ENCODE assay signal across 19 cellular contexts in genomic region chr5:124173386-124173785, GRCh38.
DNase-seq lines count a peak whose midpoint lies in the region; ATAC-seq, FAIRE-seq and TF ChIP-seq lines count a peak whose summit lies in the region.
"Had no signal": no experiment of that assay in that cellular context is flagged by ENCODE, and none has a peak within 500 bp of the region (broad histone marks: within the 10 kb centered on the region; RNA-seq: fewer than 3 reads in every experiment).

No MANE protein-coding gene starts in this region.

- peaks cover 17% of the 10 kb centered on the region for H3K36me3 Mint-ChIP-seq in endodermal cell (ENCODE audit: low read depth)
- H3K36me3 Mint-ChIP-seq: CD8-positive, alpha-beta T cell had no signal

- dilution Hi-C loops in IMR-90 (cut with HindIII; ENCODE audit: low sequenced_read_pairs, unreplicated experiment), result no loop called here

- H3K4ac ChIP-seq in IMR-90 (ENCODE audit: low read depth, low read length), result no peak overlapping the region

- H2AFZ ChIP-seq in IMR-90 (replicated peaks; ENCODE audit: low read length, poor library complexity), result no peak overlapping the region

- H3K4me2 ChIP-seq in A549, result no peak overlapping the region
- H3K4me2 ChIP-seq in IMR-90 (ENCODE audit: low read depth, low read length), result no peak overlapping the region
- H3K4me2 ChIP-seq: BLaER1 treated with 17β-estradiol and CSF1 and Interleukin-3, amounts not matched to agents 10 nM and 100 nM had no signal

- TF ChIP-seq EP300 in A549 (IDR thresholded peaks at IDR 0.05), result no peak

- TF ChIP-seq RAD21 in A549 (conservative IDR thresholded peaks at IDR 0.05 in 1 of 2, IDR thresholded peaks at IDR 0.05 in 1 of 2) (no peak), IMR-90 (IDR thresholded peaks at IDR 0.05; ENCODE audit: low read length) (no peak)

- H3K56ac ChIP-seq in IMR-90 (ENCODE audit: extremely low read depth, insufficient read depth, low read length), result no peak overlapping the region

- H2BK20ac ChIP-seq in IMR-90 (ENCODE audit: low read depth, low read length), result no peak overlapping the region

- no peak overlapping the region for H2BK120ac ChIP-seq in IMR-90 (ENCODE audit: low read depth, low read length)

- H3K27ac Mint-ChIP-seq in endodermal cell, result no peak overlapping the region
- H3K27ac Mint-ChIP-seq: B cell; CD4-positive, alpha-beta T cell; CD8-positive, alpha-beta T cell had no signal

- FAIRE-seq in A549 (lab: Jason Lieb, UNC), result no peak
- FAIRE-seq: D721Med, GM12891, GM19239 had no signal

- H3K27me3 Mint-ChIP-seq in endodermal cell (ENCODE audit: insufficient read depth), result no peaks in the 10 kb centered on the region
- H3K27me3 Mint-ChIP-seq: B cell; CD4-positive, alpha-beta T cell had no signal

- no TSS peak for BruUV-seq in IMR-90 (replicated peaks; lab: Mats Ljungman, UMichigan)

- H2BK15ac ChIP-seq in IMR-90 (ENCODE audit: low read depth, low read length), result no peak overlapping the region

- no peaks in the 10 kb centered on the region for H3K9me1 ChIP-seq in IMR-90 (ENCODE audit: insufficient read depth, low read length)

- H3K4me3 ChIP-seq in A549, result no peak overlapping the region
- H3K4me3 ChIP-seq in IMR-90 (ENCODE audit: insufficient read depth, low read depth, low read length), result no peak overlapping the region
- H3K4me3 ChIP-seq in endodermal cell (ENCODE audit: low read length), result peak overlapping the region; percentile 47
- H3K4me3 ChIP-seq: BLaER1 treated with 17β-estradiol and CSF1 and Interleukin-3, amounts not matched to agents 10 nM and 100 nM had no signal

- in situ Hi-C loops in IMR-90 (cut with MboI; ENCODE audit: low sequenced_read_pairs), result no loop called here

- H3K14ac ChIP-seq in IMR-90 (replicated peaks; ENCODE audit: low read depth, low read length), result no peak overlapping the region

- no peak overlapping the region for H3K23ac ChIP-seq in IMR-90 (ENCODE audit: low read depth, low read length)

- H3K27ac ChIP-seq in A549, result no peak overlapping the region
- no peak overlapping the region for H3K27ac ChIP-seq in IMR-90 (ENCODE audit: insufficient read depth, low read length)
- no peak overlapping the region for H3K27ac ChIP-seq in endodermal cell (ENCODE audit: low read depth, low read length)
- H3K27ac ChIP-seq: BLaER1 treated with 17β-estradiol and CSF1 and Interleukin-3, amounts not matched to agents 10 nM and 100 nM; C4-2B had no signal

- peaks cover 52% of the 10 kb centered on the region for H3K9me3 Mint-ChIP-seq in endodermal cell

- no peak for TF ChIP-seq POLR2A in A549 (IDR thresholded peaks at IDR 0.05; ENCODE audit: low read length)
- no peak for TF ChIP-seq POLR2A in IMR-90 (IDR thresholded peaks at IDR 0.05; ENCODE audit: low read depth, low read length)

- 77% methylated on average over 1 of the region's 1 CpG for WGBS in A549 (ENCODE audit: missing lambda C conversion rate)
- WGBS in IMR-90 (ENCODE audit: extremely low coverage in 2 of 2, insufficient read length in 1 of 2), 2 experiments, result no CpG with 5 or more reads among the region's 1 CpG
- WGBS in endodermal cell (ENCODE audit: insufficient coverage in 1 of 2, insufficient read length in 1 of 2), 2 experiments, result no CpG with 5 or more reads among the region's 1 CpG

- no peak overlapping the region for H4K91ac ChIP-seq in IMR-90 (ENCODE audit: insufficient read depth, low read depth, low read length)

- TF ChIP-seq CTCF in A549 (IDR thresholded peaks at IDR 0.05), result no peak
- TF ChIP-seq CTCF in IMR-90 (conservative IDR thresholded peaks at IDR 0.05; ENCODE audit: low read depth, low read length), result no peak
- no peak for TF ChIP-seq CTCF in endodermal cell (conservative IDR thresholded peaks at IDR 0.05)

- no peaks in the 10 kb centered on the region for H3K4me1 Mint-ChIP-seq in endodermal cell

- H2AK9ac ChIP-seq in IMR-90 (replicated peaks; ENCODE audit: low read depth, low read length, poor library complexity), result no peak overlapping the region

- intact Hi-C loops in IMR-90 (cut with micrococcal nuclease), result no loop called here

- H3K4me1 ChIP-seq in A549 (no peaks in the 10 kb centered on the region), IMR-90 (ENCODE audit: control insufficient read depth, insufficient read depth, low read length) (no peaks in the 10 kb centered on the region), endodermal cell (ENCODE audit: control insufficient read depth, insufficient read depth, low read length) (no peaks in the 10 kb centered on the region)
- H3K4me1 ChIP-seq: Caco-2 had no signal

- H3K9ac ChIP-seq in IMR-90 (ENCODE audit: low read depth, low read length) (no peak overlapping the region), endodermal cell (ENCODE audit: extremely low read depth, low read length, poor library complexity, severe bottlenecking) (no peak overlapping the region)
- H3K9ac ChIP-seq: BLaER1 treated with 17β-estradiol and CSF1 and Interleukin-3, amounts not matched to agents 10 nM and 100 nM had no signal

- no peaks in the 10 kb centered on the region for H3K79me1 ChIP-seq in IMR-90 (ENCODE audit: low read depth in 1 of 2, low read length in 2 of 2)

- CTCF ChIA-PET in A549 (lab: Yijun Ruan, JAX) (no interaction called here), IMR-90 (lab: Yijun Ruan, JAX) (interaction anchor here (1.4 kb wide), 1 partner anchor 8 kb away, joined by 3 read pairs; no protein-coding TSS in a partner anchor)

- POLR2A ChIA-PET in A549 (lab: Yijun Ruan, JAX), result no interaction called here
- POLR2A ChIA-PET in IMR-90 (lab: Charles Lee; ENCODE audit: unreplicated experiment), result no interaction called here

- H3K9me3 ChIP-seq in A549 (0 out of 3 replicates have a peak, but pooled peaks cover 3% of the 10 kb centered on the region), IMR-90 (ENCODE audit: control insufficient read depth, insufficient read depth, low read length) (peaks cover 2% of the 10 kb centered on the region; the same call in 1 of the 2 replicates), endodermal cell (ENCODE audit: control insufficient read depth, low read length) (peaks cover 59% of the 10 kb centered on the region)

- no peak overlapping the region for H2AK5ac ChIP-seq in IMR-90 (ENCODE audit: low read depth, low read length)

- no peak overlapping the region for H3K4me3 Mint-ChIP-seq in endodermal cell
- H3K4me3 Mint-ChIP-seq: B cell; CD4-positive, alpha-beta T cell; CD8-positive, alpha-beta T cell had no signal

- no peak overlapping the region for H4K8ac ChIP-seq in IMR-90 (ENCODE audit: low read depth in 2 of 2, low read length in 2 of 2)

- H3K36me3 ChIP-seq in IMR-90 (ENCODE audit: control insufficient read depth, insufficient read depth, low read length), result no peaks in the 10 kb centered on the region
- no peaks in the 10 kb centered on the region for H3K36me3 ChIP-seq in endodermal cell (ENCODE audit: control insufficient read depth, insufficient read depth, low read length)
- H3K36me3 ChIP-seq: BLaER1 treated with 17β-estradiol and CSF1 and Interleukin-3, amounts not matched to agents 10 nM and 100 nM had no signal

- no peaks in the 10 kb centered on the region for H4K20me1 ChIP-seq in IMR-90 (ENCODE audit: insufficient read depth, low read length)
- H4K20me1 ChIP-seq: BLaER1 treated with 17β-estradiol and CSF1 and Interleukin-3, amounts not matched to agents 10 nM and 100 nM had no signal

- H3K18ac ChIP-seq in IMR-90 (ENCODE audit: low read depth, low read length), result no peak overlapping the region

- no peak overlapping the region for H2BK5ac ChIP-seq in IMR-90 (ENCODE audit: low read depth, low read length, poor library complexity, severe bottlenecking)

- H4K5ac ChIP-seq in IMR-90 (ENCODE audit: low read depth, low read length), result no peak overlapping the region

- H3K27me3 ChIP-seq in IMR-90 (ENCODE audit: control insufficient read depth, insufficient read depth, low read length), result no peaks in the 10 kb centered on the region
- no peaks in the 10 kb centered on the region for H3K27me3 ChIP-seq in endodermal cell (ENCODE audit: control insufficient read depth, insufficient read depth, low read length, poor library complexity, severe bottlenecking)
- H3K27me3 ChIP-seq: BLaER1 treated with 17β-estradiol and CSF1 and Interleukin-3, amounts not matched to agents 10 nM and 100 nM had no signal

- DNase-seq in A549 (ENCODE audit: low read depth in 1 of 2, low spot score in 1 of 2), result no peak
- no peak for DNase-seq in IMR-90
- no peak for DNase-seq in endodermal cell
- no peak for DNase-seq in stimulated activated CD4-positive, alpha-beta T cell treated with anti-CD3 and anti-CD28 coated beads, Interleukin-4, amount 100 ng/mL, for 1 hour
- DNase-seq: 8988T; AML-193; Caco-2; Calu3; CD4-positive, alpha-beta T cell; CD8-positive, alpha-beta T cell; DMS79 treated with DMSO at 0.1 percent for 48 hours; GF-D8 had no signal

- ATAC-seq in A549 (no peak), IMR-90 (ENCODE audit: low read depth) (no peak), HG02840 (IDR thresholded peaks at IDR 0.05; ENCODE audit: low FRiP score, unreplicated experiment) (no peak)
- ATAC-seq: CD8-positive, alpha-beta T cell had no signal

TF ChIP-seq in A549, 52 proteins besides CTCF, POLR2A, EP300 and RAD21:
- TF ChIP-seq ZFP36 (IDR thresholded peaks at IDR 0.05; ENCODE audit: borderline replicate concordance, partially characterized antibody) (no peak), MAFK (IDR thresholded peaks at IDR 0.05; ENCODE audit: partially characterized antibody) (peak; percentile 71)

TF ChIP-seq in IMR-90, 13 proteins besides CTCF, POLR2A, EP300 and RAD21 (continues in another document):
- no peak for TF ChIP-seq CHD1 (IDR thresholded peaks at IDR 0.05; ENCODE audit: low read depth, low read length)
- TF ChIP-seq CEBPB (IDR thresholded peaks at IDR 0.05; ENCODE audit: low read depth, low read length), result no peak
- TF ChIP-seq, protein P1, sequence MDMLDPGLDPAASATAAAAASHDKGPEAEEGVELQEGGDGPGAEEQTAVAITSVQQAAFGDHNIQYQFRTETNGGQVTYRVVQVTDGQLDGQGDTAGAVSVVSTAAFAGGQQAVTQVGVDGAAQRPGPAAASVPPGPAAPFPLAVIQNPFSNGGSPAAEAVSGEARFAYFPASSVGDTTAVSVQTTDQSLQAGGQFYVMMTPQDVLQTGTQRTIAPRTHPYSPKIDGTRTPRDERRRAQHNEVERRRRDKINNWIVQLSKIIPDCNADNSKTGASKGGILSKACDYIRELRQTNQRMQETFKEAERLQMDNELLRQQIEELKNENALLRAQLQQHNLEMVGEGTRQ (IDR thresholded peaks at IDR 0.05; ENCODE audit: low read depth, low read length), result no peak
- no peak for TF ChIP-seq RFX5 (IDR thresholded peaks at IDR 0.05; ENCODE audit: low read depth, low read length)
- TF ChIP-seq MAZ (IDR thresholded peaks at IDR 0.05; ENCODE audit: borderline replicate concordance, low read depth, low read length), result no peak
- TF ChIP-seq MXI1 (IDR thresholded peaks at IDR 0.05; ENCODE audit: borderline replicate concordance, low read depth, low read length), result no peak
- TF ChIP-seq FOS (IDR thresholded peaks at IDR 0.05; ENCODE audit: low read depth, low read length), result no peak
- peak; percentile 79 for TF ChIP-seq MAFK (IDR thresholded peaks at IDR 0.05; ENCODE audit: low read depth, low read length)
